19 cellular contexts compared by ENCODE assay signal in the genomic region with DNA sequence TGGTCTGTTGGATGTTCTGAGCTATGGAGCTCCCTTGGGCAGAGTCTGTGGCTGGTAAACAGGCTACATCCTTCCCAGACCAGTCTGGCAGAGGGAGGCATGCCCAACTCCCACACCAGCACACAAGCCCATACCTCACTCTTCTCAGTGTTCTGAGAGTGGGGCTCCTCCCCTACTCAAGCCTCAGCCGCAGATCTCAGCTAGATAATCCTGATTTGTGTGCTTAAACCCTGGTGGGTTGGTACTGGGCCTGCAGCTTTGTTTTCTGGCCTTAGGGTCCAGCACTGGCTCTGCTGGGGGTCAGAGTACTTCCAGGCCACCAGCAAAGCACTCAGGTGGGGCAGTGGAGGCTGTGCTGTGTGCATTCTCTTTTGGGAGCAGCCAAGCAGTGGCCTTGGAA.
DNase-seq lines count a peak whose midpoint lies in the region; ATAC-seq and TF ChIP-seq lines count a peak whose summit lies in the region.
"Had no signal": no experiment of that assay in that cellular context is flagged by ENCODE, and none has a peak within 500 bp of the region (broad histone marks: within the 10 kb centered on the region; RNA-seq: fewer than 3 reads in every experiment).

No MANE protein-coding gene starts in this region.

- H3K4ac ChIP-seq in H9 (ENCODE audit: low read depth, low read length) = no peak overlapping the region

- H3K27me3 ChIP-seq in H9 (ENCODE audit: insufficient read depth, low read length) = no peaks in the 10 kb centered on the region
- H3K27me3 ChIP-seq: BLaER1 treated with 17β-estradiol and CSF1 and Interleukin-3, amounts not matched to agents 10 nM and 100 nM had no signal

- H2BK15ac ChIP-seq in H9 (ENCODE audit: low read depth, low read length) = no peak overlapping the region

- H3K27me3 Mint-ChIP-seq in H9 (ENCODE audit: low read depth) = no peaks in the 10 kb centered on the region

- no peak overlapping the region for H4K8ac ChIP-seq in H9 (replicated peaks; ENCODE audit: insufficient read length, low read depth, low read length)

- no peaks in the 10 kb centered on the region for H3K36me3 Mint-ChIP-seq in H9 (ENCODE audit: insufficient read depth in 1 of 3, low read depth in 3 of 3)
- no peaks in the 10 kb centered on the region for H3K36me3 Mint-ChIP-seq in stimulated activated effector memory CD8-positive, alpha-beta T cell treated with anti-CD3 and anti-CD28 coated beads, Interleukin-12 subunit alpha, Interleukin-12 subunit beta, amount 100 ng/mL, for 72 hours
- H3K36me3 Mint-ChIP-seq: CD8-positive, alpha-beta T cell; IgD-negative memory B cell had no signal

- H3K4me2 ChIP-seq in H9 (ENCODE audit: insufficient read depth, insufficient read length, low read length) = no peak overlapping the region

- no peaks in the 10 kb centered on the region for H3K79me1 ChIP-seq in H9 (ENCODE audit: insufficient read depth, low read depth, low read length, poor library complexity, severe bottlenecking)

- no peak overlapping the region for H3K4me3 Mint-ChIP-seq in H9
- no peak overlapping the region for H3K4me3 Mint-ChIP-seq in stimulated activated effector memory CD8-positive, alpha-beta T cell treated with anti-CD3 and anti-CD28 coated beads, Interleukin-12 subunit alpha, Interleukin-12 subunit beta, amount 100 ng/mL, for 72 hours
- H3K4me3 Mint-ChIP-seq: B cell; CD8-positive, alpha-beta T cell; HFFc6; IgD-negative memory B cell had no signal

- DNase-seq in H9 (no peak), NCI-H82 treated with DMSO at 0.1 percent for 48 hours (lab: John Stamatoyannopoulos, UW; ENCODE audit: unreplicated experiment) (peak; percentile 3), islet precursor cell (peak; percentile 62), GM19240 (ENCODE audit: insufficient read length, low spot score) (no peak), GM20000 (ENCODE audit: low spot score) (no peak)
- DNase-seq in stimulated activated effector memory CD8-positive, alpha-beta T cell treated with anti-CD3 and anti-CD28 coated beads, Interleukin-12 subunit alpha, Interleukin-12 subunit beta, amount 100 ng/mL, for 72 hours (ENCODE audit: low spot score in 2 of 2) = no peak
- DNase-seq: Calu3; CD8-positive, alpha-beta T cell; DMS79 treated with DMSO at 0.1 percent for 48 hours; GOT3; HFFc6; KBM-7 had no signal

- TF ChIP-seq CTCF in H9 (conservative IDR thresholded peaks at IDR 0.05) (no peak), GM20000 (IDR thresholded peaks at IDR 0.05; ENCODE audit: extremely low read depth, missing control alignments) (no peak)

- no peak overlapping the region for H4K5ac ChIP-seq in H9 (ENCODE audit: insufficient read length, low read depth, low read length)

- no peak overlapping the region for H2AK5ac ChIP-seq in H9 (ENCODE audit: insufficient read length, low read length)

- H3K23me2 ChIP-seq in H9 (ENCODE audit: insufficient read length, low read depth, low read length, poor library complexity, severe bottlenecking) = no peaks in the 10 kb centered on the region

- H4K91ac ChIP-seq in H9 (ENCODE audit: insufficient read length, low read depth, low read length) = no peak overlapping the region

- no peaks in the 10 kb centered on the region for H3K4me1 Mint-ChIP-seq in H9
- no peaks in the 10 kb centered on the region for H3K4me1 Mint-ChIP-seq in stimulated activated effector memory CD8-positive, alpha-beta T cell treated with anti-CD3 and anti-CD28 coated beads, Interleukin-12 subunit alpha, Interleukin-12 subunit beta, amount 100 ng/mL, for 72 hours
- H3K4me1 Mint-ChIP-seq: B cell, IgD-negative memory B cell had no signal

- H3K9me3 Mint-ChIP-seq in H9 = no peaks in the 10 kb centered on the region
- no peaks in the 10 kb centered on the region for H3K9me3 Mint-ChIP-seq in stimulated activated effector memory CD8-positive, alpha-beta T cell treated with anti-CD3 and anti-CD28 coated beads, Interleukin-12 subunit alpha, Interleukin-12 subunit beta, amount 100 ng/mL, for 72 hours
- H3K9me3 Mint-ChIP-seq: CD8-positive, alpha-beta T cell had no signal

- no peak overlapping the region for H3K23ac ChIP-seq in H9 (ENCODE audit: insufficient read length, low read depth, low read length)

- H3K56ac ChIP-seq in H9 (ENCODE audit: insufficient read length, low read depth, low read length) = no peak overlapping the region

- H2BK5ac ChIP-seq in H9 (ENCODE audit: insufficient read length, low read length) = no peak overlapping the region

- H3T11ph ChIP-seq in H9 (ENCODE audit: low read length) = no peak overlapping the region

- ATAC-seq in stimulated activated effector memory CD8-positive, alpha-beta T cell treated with anti-CD3 and anti-CD28 coated beads, Interleukin-12 subunit alpha, Interleukin-12 subunit beta, amount 100 ng/mL, for 72 hours = peak; percentile 45
- no peak for ATAC-seq in GM19463 (IDR thresholded peaks at IDR 0.05; ENCODE audit: unreplicated experiment)
- ATAC-seq: CD8-positive, alpha-beta T cell; GM12878; HepG2 had no signal

- H3K9me3 ChIP-seq in H9 (ENCODE audit: control insufficient read depth, low read depth, low read length) = no peaks in the 10 kb centered on the region
- H3K9me3 ChIP-seq: BLaER1 treated with 17β-estradiol and CSF1 and Interleukin-3, amounts not matched to agents 10 nM and 100 nM; HAP-1 had no signal

- no CpG with 5 or more reads among the region's 1 CpG for WGBS in H9 (ENCODE audit: extremely low coverage, insufficient read length, low lambda C conversion rate)

- H4K20me1 ChIP-seq in H9 (ENCODE audit: control insufficient read depth, insufficient read depth, insufficient read length) = no peaks in the 10 kb centered on the region
- H4K20me1 ChIP-seq: BLaER1 treated with 17β-estradiol and CSF1 and Interleukin-3, amounts not matched to agents 10 nM and 100 nM had no signal

- 0 out of 2 replicates have a peak overlapping the region, but pooled peaks have one; percentile 28 for H3K14ac ChIP-seq in H9 (ENCODE audit: insufficient read depth, low read length)

- H3K4me1 ChIP-seq in H9 (ENCODE audit: insufficient read depth, low read length) = no peaks in the 10 kb centered on the region
- H3K4me1 ChIP-seq: HAP-1 had no signal

- H3K27ac ChIP-seq in H9 (ENCODE audit: insufficient read length, low read depth, low read length) = no peak overlapping the region
- H3K27ac ChIP-seq: BLaER1 treated with 17β-estradiol and CSF1 and Interleukin-3, amounts not matched to agents 10 nM and 100 nM had no signal

- no peak overlapping the region for H3K9ac ChIP-seq in H9 (ENCODE audit: extremely low read depth, insufficient read length, low read length)
- H3K9ac ChIP-seq: BLaER1 treated with 17β-estradiol and CSF1 and Interleukin-3, amounts not matched to agents 10 nM and 100 nM had no signal

- H3K18ac ChIP-seq in H9 (ENCODE audit: insufficient read length, low read depth, low read length) = no peak overlapping the region

- no peak overlapping the region for H2BK12ac ChIP-seq in H9 (ENCODE audit: insufficient read length, low read depth, low read length)

- no peaks in the 10 kb centered on the region for H3K79me2 ChIP-seq in H9 (ENCODE audit: insufficient read depth, low read length)

- no peak overlapping the region for H2BK120ac ChIP-seq in H9 (ENCODE audit: low read depth, low read length, poor library complexity, severe bottlenecking)

- no peak overlapping the region for H2BK20ac ChIP-seq in H9 (ENCODE audit: low read depth, low read length, poor library complexity, severe bottlenecking)

- H3K27ac Mint-ChIP-seq in H9 = no peak overlapping the region
- H3K27ac Mint-ChIP-seq in stimulated activated effector memory CD8-positive, alpha-beta T cell treated with anti-CD3 and anti-CD28 coated beads, Interleukin-12 subunit alpha, Interleukin-12 subunit beta, amount 100 ng/mL, for 72 hours = no peak overlapping the region
- H3K27ac Mint-ChIP-seq: B cell; CD8-positive, alpha-beta T cell; HFFc6; IgD-negative memory B cell had no signal

- H2AFZ ChIP-seq in H9 (ENCODE audit: low read length) = no peak overlapping the region

Comparison
In these comparisons a context has a peak if more than half of its experiments do, and no peak if none do; other contexts are left out.
1. DNase-seq: peak in NCI-H82 treated with DMSO at 0.1 percent for 48 hours (single experiment) and islet precursor cell (single experiment); none in H9 (single experiment), stimulated activated effector memory CD8-positive, alpha-beta T cell treated with anti-CD3 and anti-CD28 coated beads, Interleukin-12 subunit alpha, Interleukin-12 subunit beta, amount 100 ng/mL, for 72 hours (0 of 2), GM19240 (single experiment) and GM20000 (single experiment).